8 cellular contexts compared by ENCODE assay signal in the genomic region with DNA sequence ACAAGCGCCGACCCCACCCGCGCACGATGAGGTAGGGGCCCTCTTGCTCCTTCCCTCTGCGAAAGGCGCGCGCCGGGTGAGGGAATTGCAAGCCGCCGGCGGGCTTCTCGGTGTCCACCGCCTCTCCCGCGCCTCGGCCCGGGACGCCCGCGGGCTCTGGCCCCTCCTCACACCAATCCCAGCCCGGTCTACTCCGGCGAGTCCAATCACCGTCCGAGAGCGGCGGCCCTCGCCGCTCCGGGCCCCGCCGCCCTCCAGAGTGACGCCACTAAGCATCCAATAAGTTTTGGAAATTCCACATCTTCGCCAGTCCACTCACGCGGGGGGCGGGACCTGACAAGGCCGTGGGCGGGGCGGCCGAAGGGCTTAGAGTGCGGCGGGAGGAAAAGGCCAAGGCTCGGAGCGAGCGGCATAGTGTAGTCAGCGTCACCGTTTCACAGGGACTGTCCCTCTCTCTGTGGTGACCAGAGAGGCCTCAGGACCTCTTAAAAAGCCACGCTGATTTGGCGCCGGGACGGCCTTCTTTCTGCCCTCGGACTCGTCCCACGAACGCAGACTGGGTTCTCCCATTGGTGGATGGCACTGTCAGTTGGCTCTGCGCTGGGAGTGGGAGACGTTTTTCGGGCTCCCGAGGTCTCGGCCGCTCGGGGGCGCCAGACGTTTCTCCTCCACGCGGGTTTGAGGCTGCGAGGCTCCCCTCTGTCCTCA. TPM values are rescaled to one million over a fixed set of nuclear protein-coding genes. Genes with fewer than 3 reads are reported as not detected.
DNase-seq lines count a peak whose midpoint lies in the region; ATAC-seq lines count a peak whose summit lies in the region.

A gene with protein sequence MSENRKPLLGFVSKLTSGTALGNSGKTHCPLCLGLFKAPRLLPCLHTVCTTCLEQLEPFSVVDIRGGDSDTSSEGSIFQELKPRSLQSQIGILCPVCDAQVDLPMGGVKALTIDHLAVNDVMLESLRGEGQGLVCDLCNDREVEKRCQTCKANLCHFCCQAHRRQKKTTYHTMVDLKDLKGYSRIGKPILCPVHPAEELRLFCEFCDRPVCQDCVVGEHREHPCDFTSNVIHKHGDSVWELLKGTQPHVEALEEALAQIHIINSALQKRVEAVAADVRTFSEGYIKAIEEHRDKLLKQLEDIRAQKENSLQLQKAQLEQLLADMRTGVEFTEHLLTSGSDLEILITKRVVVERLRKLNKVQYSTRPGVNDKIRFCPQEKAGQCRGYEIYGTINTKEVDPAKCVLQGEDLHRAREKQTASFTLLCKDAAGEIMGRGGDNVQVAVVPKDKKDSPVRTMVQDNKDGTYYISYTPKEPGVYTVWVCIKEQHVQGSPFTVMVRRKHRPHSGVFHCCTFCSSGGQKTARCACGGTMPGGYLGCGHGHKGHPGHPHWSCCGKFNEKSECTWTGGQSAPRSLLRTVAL (minus strand): TSS at position 161 of the 708 bp plus-strand sequence. CDS start 548 bp downstream, outside the sequence.

- no peaks in the 10 kb centered on the region for H3K36me3 Mint-ChIP-seq in activated T-cell treated with anti-CD3 and anti-CD28 coated beads, Interleukin-2, amount 50 U/mL, for 24 hours (ENCODE audit: low read depth)

- no peaks in the 10 kb centered on the region for H3K9me3 Mint-ChIP-seq in activated T-cell treated with anti-CD3 and anti-CD28 coated beads, Interleukin-2, amount 50 U/mL, for 24 hours

- ATAC-seq in GM21526 (IDR thresholded peaks at IDR 0.05; ENCODE audit: low FRiP score, unreplicated experiment), result peak; percentile 89

- DNase-seq in DMS114 treated with DMSO at 0.1 percent for 48 hours (lab: John Stamatoyannopoulos, UW; ENCODE audit: unreplicated experiment), result peak; percentile 95
- peak; percentile 91 for DNase-seq in HuH-7 (ENCODE audit: low spot score)
- DNase-seq in OCI-M2 (lab: John Stamatoyannopoulos, UW; ENCODE audit: unreplicated experiment), result peak; percentile 50
- DNase-seq in activated T-cell treated with anti-CD3 and anti-CD28 coated beads, Interleukin-2, amount 50 U/mL, for 24 hours, result peak; percentile 87
- DNase-seq in stimulated activated CD8-positive, alpha-beta memory T cell treated with anti-CD3 and anti-CD28 coated beads, Interleukin-4, amount 100 ng/mL, for 48 hours, result peak; percentile 89

- H3K4me1 ChIP-seq in esophagus (ENCODE audit: control insufficient read depth in 2 of 2, insufficient read depth in 2 of 2, low read length in 1 of 2) (peaks cover 0 to 9% of the 10 kb centered on the region in 2 donors), mucosa of stomach (ENCODE audit: control insufficient read depth, insufficient read depth, low read length) (peaks cover 14% of the 10 kb centered on the region)

- H3K27ac ChIP-seq in esophagus (ENCODE audit: low read depth in 2 of 2, low read length in 1 of 2), result peak within 1 kb of the TSS; percentile 79 to 88

- H3K9me3 ChIP-seq in esophagus (ENCODE audit: control insufficient read depth in 2 of 2, insufficient read depth in 1 of 2, low read depth in 1 of 2, low read length in 1 of 2), result no peaks in the 10 kb centered on the region
- H3K9me3 ChIP-seq in mucosa of stomach (ENCODE audit: control insufficient read depth, low read length), result no peaks in the 10 kb centered on the region

- no peaks in the 10 kb centered on the region for H3K27me3 ChIP-seq in esophagus (ENCODE audit: control insufficient read depth in 1 of 2, insufficient read depth in 2 of 2, low read length in 2 of 2)
- H3K27me3 ChIP-seq in mucosa of stomach (ENCODE audit: control insufficient read depth, insufficient read depth, low read length), result no peaks in the 10 kb centered on the region

- peak within 1 kb of the TSS; percentile 55 to 76 for H3K4me3 ChIP-seq in esophagus (ENCODE audit: low read depth in 1 of 2, low read length in 2 of 2)
- peak within 1 kb of the TSS; percentile 57 for H3K4me3 ChIP-seq in mucosa of stomach (ENCODE audit: low read length)

- peak within 1 kb of the TSS; percentile 42 for H3K27ac Mint-ChIP-seq in activated T-cell treated with anti-CD3 and anti-CD28 coated beads, Interleukin-2, amount 50 U/mL, for 24 hours

- WGBS in esophagus, 2 donors, result 0 to 1% methylated on average over 59 to 70 of the region's 70 CpGs

- peaks cover 16% of the 10 kb centered on the region for H3K27me3 Mint-ChIP-seq in activated T-cell treated with anti-CD3 and anti-CD28 coated beads, Interleukin-2, amount 50 U/mL, for 24 hours

- peak within 1 kb of the TSS; percentile 92 for H3K9ac ChIP-seq in mucosa of stomach (ENCODE audit: low read length)

- H3K4me3 Mint-ChIP-seq in activated T-cell treated with anti-CD3 and anti-CD28 coated beads, Interleukin-2, amount 50 U/mL, for 24 hours, result peak within 1 kb of the TSS; percentile 77

- H3K4me1 Mint-ChIP-seq in activated T-cell treated with anti-CD3 and anti-CD28 coated beads, Interleukin-2, amount 50 U/mL, for 24 hours (ENCODE audit: low read depth), result peaks cover 13% of the 10 kb centered on the region

- no peaks in the 10 kb centered on the region for H3K36me3 ChIP-seq in esophagus (ENCODE audit: control insufficient read depth in 2 of 2, insufficient read depth in 2 of 2, low read length in 1 of 2)
- H3K36me3 ChIP-seq in mucosa of stomach (ENCODE audit: control insufficient read depth, insufficient read depth, low read length), result no peaks in the 10 kb centered on the region

RNA-seq across cellular contexts. Expression of the gene that starts here (rescaled TPM):
- 1 to 10 TPM; 1.2 to 3.0 TPM for polyA plus RNA-seq in esophagus

Comparison
In these comparisons a context has a peak if more than half of its experiments do, and no peak if none do; other contexts are left out.
1. Peak in every context shown above with its lines: DNase-seq, ATAC-seq, H3K4me3 ChIP-seq and H3K27ac ChIP-seq.